20 cellular contexts compared by ENCODE assay signal in the genomic region with DNA sequence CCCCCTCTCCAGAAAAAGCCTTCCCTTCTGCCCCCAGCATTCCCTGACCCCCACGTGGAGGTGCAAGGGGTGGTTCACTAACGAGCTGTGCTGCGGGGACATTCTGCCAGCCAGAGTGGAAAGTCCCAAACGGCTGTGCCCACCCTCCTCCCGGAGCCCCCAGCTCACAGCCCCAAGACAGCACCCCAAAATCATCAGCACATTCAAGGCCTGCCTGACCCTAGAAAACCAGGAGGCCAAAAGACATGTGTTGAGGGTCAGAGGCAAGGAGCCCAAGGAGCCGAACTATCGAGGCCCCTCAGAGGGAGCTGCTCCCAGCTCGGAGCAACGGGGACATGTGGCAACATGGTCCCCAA.
DNase-seq lines count a peak whose midpoint lies in the region; ATAC-seq, FAIRE-seq and TF ChIP-seq lines count a peak whose summit lies in the region.
"Had no signal": no experiment of that assay in that cellular context is flagged by ENCODE, and none has a peak within 500 bp of the region (broad histone marks: within the 10 kb centered on the region; RNA-seq: fewer than 3 reads in every experiment).

No MANE protein-coding gene starts in this region.

- H3K9me3 Mint-ChIP-seq in activated CD8-positive, alpha-beta memory T cell treated with anti-CD3 and anti-CD28 coated beads, Interleukin-2, amount 10 ng/mL, durations not matched to agents 7 days and 5 days (ENCODE audit: low read depth) = no peaks in the 10 kb centered on the region
- H3K9me3 Mint-ChIP-seq in central memory CD8-positive, alpha-beta T cell = no peaks in the 10 kb centered on the region

- no peak for ATAC-seq in activated CD8-positive, alpha-beta memory T cell treated with anti-CD3 and anti-CD28 coated beads, Interleukin-2, amount 10 ng/mL, durations not matched to agents 7 days and 5 days
- no peak for ATAC-seq in central memory CD8-positive, alpha-beta T cell (replicated peaks; ENCODE audit: extremely low read depth, poor library complexity, severe bottlenecking)
- ATAC-seq in sciatic nerve = no peak
- ATAC-seq: Right ventricle myocardium inferior had no signal

- H3K27me3 ChIP-seq in tibial artery = no peaks in the 10 kb centered on the region

- H3K36me3 ChIP-seq in kidney (ENCODE audit: control insufficient read depth in 1 of 2, insufficient read depth in 2 of 2, low read length in 2 of 2) (peaks cover 0 to 3% of the 10 kb centered on the region in 2 donors), tibial artery (peaks cover 23 to 93% (median 59%) of the 10 kb centered on the region in 3 donors)

- no peak overlapping the region for H3K9ac ChIP-seq in kidney (ENCODE audit: low read length in 2 of 2)

- FAIRE-seq in kidney (lab: Jason Lieb, UNC) (no peak), urothelium cell line (lab: Jason Lieb, UNC) (peak; percentile 32)
- FAIRE-seq: GM12892, GM18507, RCC 7860 had no signal

- no peak overlapping the region for H3K4me3 Mint-ChIP-seq in activated CD8-positive, alpha-beta memory T cell treated with anti-CD3 and anti-CD28 coated beads, Interleukin-2, amount 10 ng/mL, durations not matched to agents 7 days and 5 days
- no peak overlapping the region for H3K4me3 Mint-ChIP-seq in central memory CD8-positive, alpha-beta T cell

- TF ChIP-seq CTCF in kidney (IDR thresholded peaks at IDR 0.05; ENCODE audit: borderline replicate concordance, extremely low read depth, insufficient read depth) = no peak
- no peak for TF ChIP-seq CTCF in tibial artery (IDR thresholded peaks at IDR 0.05)

- intact Hi-C loops in kidney (cut with DNase I) = no loop called here
- intact Hi-C loops in tibial artery (cut with DNase I; ENCODE audit: low total_unique reads) = no loop called here
- intact Hi-C loops in sciatic nerve (cut with DNase I) = no loop called here

- peaks cover 26% of the 10 kb centered on the region for H3K36me3 Mint-ChIP-seq in activated CD8-positive, alpha-beta memory T cell treated with anti-CD3 and anti-CD28 coated beads, Interleukin-2, amount 10 ng/mL, durations not matched to agents 7 days and 5 days
- H3K36me3 Mint-ChIP-seq in central memory CD8-positive, alpha-beta T cell (ENCODE audit: insufficient read depth) = peaks cover 74% of the 10 kb centered on the region

- no peaks in the 10 kb centered on the region for H3K4me1 ChIP-seq in kidney (ENCODE audit: control insufficient read depth in 1 of 2, insufficient read depth in 1 of 2, low read depth in 1 of 2, low read length in 2 of 2)
- peaks cover 0 to 5% (median 0%) of the 10 kb centered on the region in 4 donors for H3K4me1 ChIP-seq in tibial artery

- H3K27ac ChIP-seq in kidney (ENCODE audit: low read depth in 2 of 2, low read length in 2 of 2) (no peak overlapping the region), tibial artery (no peak overlapping the region)

- H3K9me3 ChIP-seq in kidney (ENCODE audit: control insufficient read depth in 1 of 2, low read length in 2 of 2) = no peaks in the 10 kb centered on the region
- no peaks in the 10 kb centered on the region for H3K9me3 ChIP-seq in tibial artery

- H3K4me3 ChIP-seq in kidney (ENCODE audit: low read length in 2 of 2) = no peak overlapping the region
- no peak overlapping the region for H3K4me3 ChIP-seq in tibial artery

- peaks cover 6% of the 10 kb centered on the region for H3K4me1 Mint-ChIP-seq in activated CD8-positive, alpha-beta memory T cell treated with anti-CD3 and anti-CD28 coated beads, Interleukin-2, amount 10 ng/mL, durations not matched to agents 7 days and 5 days
- H3K4me1 Mint-ChIP-seq in central memory CD8-positive, alpha-beta T cell = peaks cover 10% of the 10 kb centered on the region

- H3K27ac Mint-ChIP-seq in activated CD8-positive, alpha-beta memory T cell treated with anti-CD3 and anti-CD28 coated beads, Interleukin-2, amount 10 ng/mL, durations not matched to agents 7 days and 5 days = peak overlapping the region; percentile 26
- H3K27ac Mint-ChIP-seq in central memory CD8-positive, alpha-beta T cell (ENCODE audit: low read depth) = peak overlapping the region; percentile 71

- no peaks in the 10 kb centered on the region for H3K27me3 Mint-ChIP-seq in activated CD8-positive, alpha-beta memory T cell treated with anti-CD3 and anti-CD28 coated beads, Interleukin-2, amount 10 ng/mL, durations not matched to agents 7 days and 5 days
- H3K27me3 Mint-ChIP-seq in central memory CD8-positive, alpha-beta T cell = no peaks in the 10 kb centered on the region
- H3K27me3 Mint-ChIP-seq: CD4-positive, CD25-positive, alpha-beta regulatory T cell had no signal

- CTCF ChIA-PET in activated CD8-positive, alpha-beta memory T cell treated with anti-CD3 and anti-CD28 coated beads, Interleukin-2, amount 10 ng/mL, durations not matched to agents 7 days and 5 days (lab: Charles Lee) = interaction anchor here (1.9 kb wide), 1 partner anchor 9 kb away, joined by 10 read pairs; no protein-coding TSS in a partner anchor

- DNase-seq in activated CD8-positive, alpha-beta memory T cell treated with anti-CD3 and anti-CD28 coated beads, Interleukin-2, amount 10 ng/mL, durations not matched to agents 7 days and 5 days = no peak
- no peak for DNase-seq in activated CD8-positive, alpha-beta memory T cell treated with anti-CD3 and anti-CD28 coated beads, Interleukin-2, amount 50 U/mL, for 4 hours
- DNase-seq in central memory CD8-positive, alpha-beta T cell (ENCODE audit: low spot score in 2 of 2) = no peak
- DNase-seq in kidney (peak; percentile 62), urothelium cell line (ENCODE audit: low spot score) (no peak), tibial artery (no peak), sciatic nerve (ENCODE audit: low spot score) (no peak)
- DNase-seq in activated CD4-positive, alpha-beta T cell treated with anti-CD3 and anti-CD28 coated beads, Interleukin-2, amount 50 U/mL, for 48 hours = no peak
- DNase-seq: 8988T; Calu3; CD4-positive, CD25-positive, alpha-beta regulatory T cell; GOT3; NCI-H2107; NCI-H2227 treated with DMSO at 0.1 percent for 48 hours; NCI-H510A treated with DMSO at 0.1 percent for 48 hours; NCI-H774 had no signal
